ENCODE assay signal across 8 cellular contexts in the genomic region with DNA sequence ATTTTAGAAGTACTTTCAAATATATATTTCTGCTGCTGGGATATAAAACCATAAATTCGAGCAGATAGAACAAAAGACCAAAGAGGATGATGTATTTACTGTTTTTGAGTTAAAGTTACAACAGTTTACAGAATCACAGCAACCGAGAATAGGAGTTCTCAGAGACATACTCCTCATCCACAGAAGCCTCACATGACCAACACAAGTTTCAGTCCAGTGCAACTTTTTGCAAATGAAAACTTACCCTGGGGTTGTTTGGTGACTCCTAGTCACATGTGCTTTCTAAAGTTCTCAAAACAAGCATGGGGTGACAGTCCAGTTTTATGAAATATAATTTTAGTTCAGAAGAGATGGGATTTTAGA.
DNase-seq lines count a peak whose midpoint lies in the region; ATAC-seq and TF ChIP-seq lines count a peak whose summit lies in the region.

No MANE protein-coding gene starts in this region.

- H3K27ac ChIP-seq in BLaER1: no peak overlapping the region
- H3K27ac ChIP-seq in VCaP: peak overlapping the region; percentile 72

- no peak for TF ChIP-seq CTCF in VCaP (conservative IDR thresholded peaks at IDR 0.05)

- H3K4me1 ChIP-seq in BLaER1: peaks cover 24% of the 10 kb centered on the region

- no peak overlapping the region for H3K4me3 ChIP-seq in BLaER1

- no peaks in the 10 kb centered on the region for H3K9me3 ChIP-seq in BLaER1

- H3K27me3 ChIP-seq in BLaER1: no peaks in the 10 kb centered on the region

- peaks cover 35% of the 10 kb centered on the region; the same call in 1 of the 2 replicates for H4K20me1 ChIP-seq in BLaER1

- DNase-seq in iPS-NIHi11 (ENCODE audit: low spot score) (peak; percentile 32), NCI-H1417 (lab: John Stamatoyannopoulos, UW) (no peak), NCI-H1694 treated with DMSO at 0.1 percent for 48 hours (lab: John Stamatoyannopoulos, UW) (no peak), DMS114 treated with DMSO at 0.1 percent for 48 hours (lab: John Stamatoyannopoulos, UW; ENCODE audit: unreplicated experiment) (no peak)

- H3K4me2 ChIP-seq in BLaER1: peak overlapping the region; percentile 29

- no peak overlapping the region for H3K9ac ChIP-seq in BLaER1

- ATAC-seq in GM21390 (IDR thresholded peaks at IDR 0.05; ENCODE audit: unreplicated experiment) (peak; percentile 52), HG02678 (IDR thresholded peaks at IDR 0.05; ENCODE audit: unreplicated experiment) (no peak)

- 0 out of 2 replicates have a peak, but pooled peaks cover 5% of the 10 kb centered on the region for H3K36me3 ChIP-seq in BLaER1
